Comparison of ENCODE assay signal across 8 cellular contexts in genomic region chr3:196643201-196643749, GRCh38. TPM values are rescaled to one million over a fixed set of nuclear protein-coding genes. Genes with fewer than 3 reads are reported as not detected.
A peak's percentile ranks its signal among the peaks of the same experiment; 100 is the strongest.
DNase-seq lines count a peak whose midpoint lies in the region; ATAC-seq and TF ChIP-seq lines count a peak whose summit lies in the region.

No MANE protein-coding gene starts in this region.

- DNase-seq in GM10266 (ENCODE audit: extremely low spot score) (peak; percentile 92), mesenteric fat pad (ENCODE audit: low spot score) (no peak), NCI-H146 (lab: John Stamatoyannopoulos, UW) (no peak)
- DNase-seq in activated CD4-positive, alpha-beta T cell treated with anti-CD3 and anti-CD28 coated beads, Interleukin-2, amount 10 ng/mL, durations not matched to agents 7 days and 5 days = no peak
- DNase-seq in stimulated activated naive CD4-positive, alpha-beta T cell (lab: John Stamatoyannopoulos, UW) = no peak

- H3K27ac ChIP-seq in skin epidermis = peak overlapping the region in 11 of 21 experiments; percentile 1 to 66 (median 36)

- CTCF ChIA-PET in activated CD4-positive, alpha-beta T cell treated with anti-CD3 and anti-CD28 coated beads, Interleukin-2, amount 10 ng/mL, durations not matched to agents 7 days and 5 days (lab: Charles Lee) = interaction anchor here (1.0 kb wide), 1 partner anchor 11 kb away, joined by 3 read pairs; no protein-coding TSS in a partner anchor

- no peak for TF ChIP-seq CTCF in GM10266 (IDR thresholded peaks at IDR 0.05; ENCODE audit: control insufficient read depth, insufficient read depth, low read depth, missing control alignments)

- H3K9me3 Mint-ChIP-seq in activated CD4-positive, alpha-beta T cell treated with anti-CD3 and anti-CD28 coated beads, Interleukin-2, amount 10 ng/mL, durations not matched to agents 7 days and 5 days = no peaks in the 10 kb centered on the region

- H3K4me1 Mint-ChIP-seq in activated CD4-positive, alpha-beta T cell treated with anti-CD3 and anti-CD28 coated beads, Interleukin-2, amount 10 ng/mL, durations not matched to agents 7 days and 5 days = peaks cover 81% of the 10 kb centered on the region

- H3K36me3 Mint-ChIP-seq in activated CD4-positive, alpha-beta T cell treated with anti-CD3 and anti-CD28 coated beads, Interleukin-2, amount 10 ng/mL, durations not matched to agents 7 days and 5 days (ENCODE audit: low read depth) = peaks cover 51% of the 10 kb centered on the region

- no peak overlapping the region for H3K4me3 ChIP-seq in skin epidermis

- POLR2A ChIA-PET in activated CD4-positive, alpha-beta T cell treated with anti-CD3 and anti-CD28 coated beads, Interleukin-2, amount 10 ng/mL, durations not matched to agents 7 days and 5 days (lab: Charles Lee) = no interaction called here

- peak overlapping the region; percentile 59 for H3K27ac Mint-ChIP-seq in activated CD4-positive, alpha-beta T cell treated with anti-CD3 and anti-CD28 coated beads, Interleukin-2, amount 10 ng/mL, durations not matched to agents 7 days and 5 days

- ATAC-seq in GM19397 (IDR thresholded peaks at IDR 0.05; ENCODE audit: unreplicated experiment) = peak; percentile 60
- ATAC-seq in HG03342 (IDR thresholded peaks at IDR 0.05; ENCODE audit: unreplicated experiment) = peak; percentile 78

- no peaks in the 10 kb centered on the region for H3K27me3 Mint-ChIP-seq in activated CD4-positive, alpha-beta T cell treated with anti-CD3 and anti-CD28 coated beads, Interleukin-2, amount 10 ng/mL, durations not matched to agents 7 days and 5 days

- peak overlapping the region; percentile 11 for H3K4me3 Mint-ChIP-seq in activated CD4-positive, alpha-beta T cell treated with anti-CD3 and anti-CD28 coated beads, Interleukin-2, amount 10 ng/mL, durations not matched to agents 7 days and 5 days

RNA-seq across cellular contexts. Expression of gene NRROS, which starts 3.8 kb away (rescaled TPM):
- total RNA-seq in activated CD4-positive, alpha-beta T cell treated with anti-CD3 and anti-CD28 coated beads, Interleukin-2, amount 10 ng/mL, durations not matched to agents 7 days and 5 days = 10 to 100 TPM; 36.6 to 40.6 TPM
- total RNA-seq in mesenteric fat pad = 20.7 TPM
